Comparison of ENCODE assay signal across 19 cellular contexts in genomic region chr3:46429671-46430070, GRCh38. TPM values are rescaled to one million over a fixed set of nuclear protein-coding genes. Genes with fewer than 3 reads are reported as not detected.
"Had no signal": no experiment of that assay in that cellular context is flagged by ENCODE, and none has a peak within 500 bp of the region (broad histone marks: within the 10 kb centered on the region; RNA-seq: fewer than 3 reads in every experiment).

No MANE protein-coding gene starts in this region.

- H3K4me1 Mint-ChIP-seq: brain had no signal

- H3K36me3 ChIP-seq: thoracic aorta, uterus had no signal

- H3K27ac ChIP-seq: spleen, stomach, thoracic aorta, uterus had no signal

- H3K4me3 ChIP-seq: spleen, stomach, thoracic aorta, uterus had no signal

- ATAC-seq: effector memory CD8-positive, alpha-beta T cell; sciatic nerve had no signal

- H3K27me3 Mint-ChIP-seq: activated naive CD8-positive, alpha-beta T cell treated with anti-CD3 and anti-CD28 coated beads for 36 hours had no signal

- H3K27me3 ChIP-seq: spleen, stomach, uterus had no signal

- H3K9me3 ChIP-seq: thoracic aorta, uterus had no signal

- DNase-seq: activated naive CD8-positive, alpha-beta T cell treated with anti-CD3 and anti-CD28 coated beads for 36 hours; amygdala; cerebellar nuclear complex; effector memory CD8-positive, alpha-beta T cell; hypothalamus; kidney glomerular epithelial cell; mesendoderm; spleen; stomach; uterus had no signal

- H3K27ac Mint-ChIP-seq: activated naive CD8-positive, alpha-beta T cell treated with anti-CD3 and anti-CD28 coated beads for 36 hours; activated T-helper 1 cell treated with anti-CD3 and anti-CD28 coated beads, Interleukin-12 subunit alpha, Interleukin-12 subunit beta, Interleukin-2, Interleukin-4 antibody, amounts not matched to agents 30 ng/mL and 10 ng/mL and 1 ng/mL, durations not matched to agents 14 hours and 24 hours and 36 hours; dendritic cell treated with granulocyte-macrophage colony-stimulating factor and Interleukin-4, amounts not matched to agents 40 ng/mL and 50 ng/mL, for 4 days; effector memory CD8-positive, alpha-beta T cell had no signal

- H3K4me3 Mint-ChIP-seq: activated naive CD8-positive, alpha-beta T cell treated with anti-CD3 and anti-CD28 coated beads for 36 hours; activated T-helper 1 cell treated with anti-CD3 and anti-CD28 coated beads, Interleukin-12 subunit alpha, Interleukin-12 subunit beta, Interleukin-2, Interleukin-4 antibody, amounts not matched to agents 30 ng/mL and 10 ng/mL and 1 ng/mL, durations not matched to agents 14 hours and 24 hours and 36 hours; brain; dendritic cell treated with granulocyte-macrophage colony-stimulating factor and Interleukin-4, amounts not matched to agents 40 ng/mL and 50 ng/mL, for 4 days; effector memory CD8-positive, alpha-beta T cell had no signal

- H3K4me1 ChIP-seq: uterus had no signal

RNA-seq across cellular contexts. Expression of gene CCRL2, which starts 22.6 kb away (rescaled TPM):
- total RNA-seq: epithelial cell of proximal tubule, osteocyte had no signal

RNA-seq across cellular contexts. Expression of gene LTF, which starts 35.0 kb away (rescaled TPM):
- total RNA-seq: activated CD8-positive, alpha-beta memory T cell treated with anti-CD3 and anti-CD28 coated beads for 36 hours; activated naive CD8-positive, alpha-beta T cell treated with anti-CD3 and anti-CD28 coated beads for 36 hours; activated T-helper 1 cell treated with anti-CD3 and anti-CD28 coated beads, Interleukin-12 subunit alpha, Interleukin-12 subunit beta, Interleukin-2, Interleukin-4 antibody, amounts not matched to agents 30 ng/mL and 10 ng/mL and 1 ng/mL, durations not matched to agents 14 hours and 24 hours and 36 hours; epithelial cell of proximal tubule; glomerular endothelial cell; osteocyte had no signal

RNA-seq across cellular contexts. Expression of gene CCR5, which starts 58.9 kb away (rescaled TPM):
- total RNA-seq: epithelial cell of proximal tubule, glomerular endothelial cell, osteocyte had no signal
